9 cellular contexts compared by ENCODE assay signal in the genomic region with DNA sequence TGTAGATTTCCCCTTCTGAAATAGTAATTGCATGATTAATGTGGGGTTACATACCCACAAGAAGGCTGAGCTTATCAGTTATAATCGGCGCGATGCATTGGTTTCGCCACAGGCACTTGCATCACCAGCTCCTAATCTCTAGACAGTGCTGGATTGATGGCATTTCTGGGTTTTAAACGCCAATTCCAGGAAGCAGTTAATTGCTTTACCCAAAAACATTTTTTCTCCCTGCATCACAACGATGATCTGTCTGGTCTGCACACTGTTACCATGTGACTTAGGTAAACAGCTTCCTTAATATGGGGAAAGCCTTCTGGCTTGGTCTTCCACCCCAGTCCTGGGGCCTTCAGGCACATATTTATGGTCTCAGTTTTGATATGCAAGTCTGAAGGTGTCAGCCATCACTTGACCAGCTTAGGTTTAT.
DNase-seq lines count a peak whose midpoint lies in the region; ATAC-seq and TF ChIP-seq lines count a peak whose summit lies in the region.
"Had no signal": no experiment of that assay in that cellular context is flagged by ENCODE, and none has a peak within 500 bp of the region (broad histone marks: within the 10 kb centered on the region; RNA-seq: fewer than 3 reads in every experiment).

No MANE protein-coding gene starts in this region.

- H3K27ac ChIP-seq in mesendoderm (ENCODE audit: low read depth, low read length) (no peak overlapping the region), colonic mucosa (no peak overlapping the region)

- WGBS in mesendoderm (ENCODE audit: extremely low coverage, insufficient coverage, low lambda C conversion rate) = no CpG with 5 or more reads among the region's 6 CpGs

- H3K79me1 ChIP-seq in mesendoderm (ENCODE audit: low read length) = no peaks in the 10 kb centered on the region

- H3K4me1 ChIP-seq in mesendoderm (ENCODE audit: control insufficient read depth, low read depth, low read length) (peaks cover 14% of the 10 kb centered on the region), colonic mucosa (no peaks in the 10 kb centered on the region)

- CTCF ChIA-PET in BJ (lab: Yijun Ruan, JAX) = interaction anchor here (0.8 to 2.6 kb wide), 3 partner anchors 10 to 13 kb away, joined by 3 to 8 read pairs (median 7); no protein-coding TSS in a partner anchor

- H3K4ac ChIP-seq in mesendoderm (ENCODE audit: low read depth, low read length) = no peak overlapping the region

- H3K36me3 Mint-ChIP-seq in activated T-cell treated with anti-CD3 and anti-CD28 coated beads, Interleukin-2, amount 50 U/mL, for 72 hours (ENCODE audit: insufficient read depth in 2 of 2) = peaks cover 2% of the 10 kb centered on the region in 2 donors
- H3K36me3 Mint-ChIP-seq in immature natural killer cell = no peaks in the 10 kb centered on the region

- H3K27me3 Mint-ChIP-seq in activated T-cell treated with anti-CD3 and anti-CD28 coated beads, Interleukin-2, amount 50 U/mL, for 72 hours (ENCODE audit: low read depth) = peaks cover 22% of the 10 kb centered on the region
- peaks cover 1 to 8% (median 2%) of the 10 kb centered on the region in 3 donors for H3K27me3 Mint-ChIP-seq in immature natural killer cell (ENCODE audit: low read depth in 3 of 3)

- peaks cover 52% of the 10 kb centered on the region for H3K4me1 Mint-ChIP-seq in activated T-cell treated with anti-CD3 and anti-CD28 coated beads, Interleukin-2, amount 50 U/mL, for 72 hours (ENCODE audit: low read depth)
- peaks cover 63 to 81% of the 10 kb centered on the region in 2 donors for H3K4me1 Mint-ChIP-seq in immature natural killer cell

- H3K9ac ChIP-seq in mesendoderm (ENCODE audit: low read length) = no peak overlapping the region
- H3K9ac ChIP-seq in colonic mucosa (ENCODE audit: low read depth in 2 of 2, low read length in 2 of 2) = no peak overlapping the region

- no peaks in the 10 kb centered on the region for H3K9me3 ChIP-seq in colonic mucosa
- H3K9me3 ChIP-seq: HAP-1 had no signal

- no peak overlapping the region for H2BK120ac ChIP-seq in mesendoderm (ENCODE audit: low read depth, low read length)

- peak; percentile 88 to 90 for ATAC-seq in activated T-cell treated with anti-CD3 and anti-CD28 coated beads, Interleukin-2, amount 50 U/mL, for 72 hours (replicated peaks in 1 of 2)

- H3K27ac Mint-ChIP-seq in activated T-cell treated with anti-CD3 and anti-CD28 coated beads, Interleukin-2, amount 50 U/mL, for 72 hours = no peak overlapping the region
- peak overlapping the region in 3 of 6 donors; percentile 27 to 77 (median 65) for H3K27ac Mint-ChIP-seq in immature natural killer cell

- intact Hi-C loops in colonic mucosa (cut with DNase I) = no loop called here

- H2AK5ac ChIP-seq in mesendoderm (ENCODE audit: low read length) = no peak overlapping the region

- H4K5ac ChIP-seq in mesendoderm (ENCODE audit: low read length) = no peak overlapping the region

- H4K8ac ChIP-seq in mesendoderm (ENCODE audit: low read depth, low read length) = no peak overlapping the region

- no peaks in the 10 kb centered on the region for H3K79me2 ChIP-seq in mesendoderm (ENCODE audit: control insufficient read depth, insufficient read depth, low read length)

- H3K4me3 ChIP-seq in BJ (ENCODE audit: low read depth, low read length) (no peak overlapping the region), mesendoderm (ENCODE audit: low read length) (no peak overlapping the region), colonic mucosa (no peak overlapping the region)
- no peak overlapping the region for H3K4me3 ChIP-seq in Jurkat, Clone E6-1 (ENCODE audit: low read length)
- H3K4me3 ChIP-seq: HAP-1 had no signal

- no peak overlapping the region for H3K23ac ChIP-seq in mesendoderm (ENCODE audit: low read length)

- no peak overlapping the region for H3K4me3 Mint-ChIP-seq in activated T-cell treated with anti-CD3 and anti-CD28 coated beads, Interleukin-2, amount 50 U/mL, for 72 hours
- H3K4me3 Mint-ChIP-seq in immature natural killer cell = peak overlapping the region; percentile 5 to 43 (median 13)

- TF ChIP-seq CTCF in BJ (IDR thresholded peaks at IDR 0.05; ENCODE audit: insufficient read depth, low read depth, low read length) (no peak), colonic mucosa (IDR thresholded peaks at IDR 0.05) (no peak)

- H3K36me3 ChIP-seq in BJ (ENCODE audit: control insufficient read depth, insufficient read depth, low read length) (no peaks in the 10 kb centered on the region), mesendoderm (ENCODE audit: control insufficient read depth, insufficient read depth, low read length) (no peaks in the 10 kb centered on the region), colonic mucosa (no peaks in the 10 kb centered on the region)
- H3K36me3 ChIP-seq: HAP-1 had no signal

- H3K9me3 Mint-ChIP-seq in activated T-cell treated with anti-CD3 and anti-CD28 coated beads, Interleukin-2, amount 50 U/mL, for 72 hours = no peaks in the 10 kb centered on the region
- no peaks in the 10 kb centered on the region for H3K9me3 Mint-ChIP-seq in immature natural killer cell

- no peak overlapping the region for H3K56ac ChIP-seq in mesendoderm (ENCODE audit: low read length)

- DNase-seq in BJ (ENCODE audit: low read depth) (peak; percentile 94), immature natural killer cell (peak in 2 of 3 donors; percentile 30 to 52), mesendoderm (no peak), colonic mucosa (no peak), occipital lobe (lab: John Stamatoyannopoulos, UW) (no peak), NCI-H2227 (lab: John Stamatoyannopoulos, UW; ENCODE audit: unreplicated experiment) (no peak)
- DNase-seq in Jurkat, Clone E6-1 (ENCODE audit: low read depth, low spot score) = peak; percentile 68
- DNase-seq in activated T-cell treated with anti-CD3 and anti-CD28 coated beads, Interleukin-2, amount 50 U/mL, for 72 hours = peak in 1 of 2 donors; percentile 46

- H3K27me3 ChIP-seq in BJ (ENCODE audit: control insufficient read depth, insufficient read depth, low read length) = no peaks in the 10 kb centered on the region
- H3K27me3 ChIP-seq in mesendoderm (ENCODE audit: insufficient read depth, low read length, poor library complexity) = no peaks in the 10 kb centered on the region
- no peaks in the 10 kb centered on the region for H3K27me3 ChIP-seq in colonic mucosa

- H3K18ac ChIP-seq in mesendoderm (ENCODE audit: low read length) = no peak overlapping the region

- no peak overlapping the region for H2BK5ac ChIP-seq in mesendoderm (ENCODE audit: low read length)

- no peak overlapping the region for H3K4me2 ChIP-seq in mesendoderm (ENCODE audit: low read length)

- POLR2A ChIA-PET in BJ (lab: Charles Lee) = interaction anchor here (0.9 kb wide), 1 partner anchor 73 kb away, joined by 4 read pairs; no protein-coding TSS in a partner anchor

- no peak overlapping the region for H2BK15ac ChIP-seq in mesendoderm (replicated peaks; ENCODE audit: low read depth)

Comparison
In these comparisons a context has a peak if more than half of its experiments do, and no peak if none do; other contexts are left out.
1. DNase-seq: peak in BJ (single experiment), Jurkat, Clone E6-1 (single experiment) and immature natural killer cell (2 of 3); none in mesendoderm (single experiment), colonic mucosa (single experiment), occipital lobe (single experiment) and NCI-H2227 (single experiment).
2. H3K4me3 Mint-ChIP-seq: peak in immature natural killer cell (5 of 5); none in activated T-cell treated with anti-CD3 and anti-CD28 coated beads, Interleukin-2, amount 50 U/mL, for 72 hours (0 of 2).